1 cellular context compared by ENCODE assay signal in the genomic region with DNA sequence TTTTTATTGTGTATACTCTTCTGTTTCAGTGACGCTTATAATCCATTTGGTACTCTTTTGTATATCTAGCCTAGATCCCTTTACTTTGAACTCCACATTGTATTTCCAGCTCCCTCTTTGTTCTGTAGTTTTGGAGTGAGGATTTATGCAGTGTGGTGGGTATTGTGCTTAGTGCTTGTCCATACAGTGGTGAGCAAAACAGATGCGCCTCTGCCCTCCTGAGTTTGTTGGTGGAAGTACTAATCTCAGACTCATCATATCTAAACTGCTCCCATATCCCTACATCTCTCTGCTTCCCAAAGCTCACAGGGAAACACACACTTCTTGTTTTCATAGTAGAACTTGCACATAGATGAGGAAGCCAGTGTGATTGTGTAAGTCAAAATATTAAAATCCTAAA.
A peak's percentile ranks its signal among the peaks of the same experiment; 100 is the strongest.
TF ChIP-seq lines count a peak whose summit lies in the region.

No MANE protein-coding gene starts in this region.

TF ChIP-seq in HepG2, 621 proteins besides CTCF, POLR2A, EP300 and RAD21:
- peak; percentile 27 for TF ChIP-seq STAG1 (CRISPR knock-in tag; IDR thresholded peaks at IDR 0.05)
- TF ChIP-seq RARA (CRISPR knock-in tag; IDR thresholded peaks at IDR 0.05): no peak
